ENCODE assay signal across 1 cellular context in the genomic region with DNA sequence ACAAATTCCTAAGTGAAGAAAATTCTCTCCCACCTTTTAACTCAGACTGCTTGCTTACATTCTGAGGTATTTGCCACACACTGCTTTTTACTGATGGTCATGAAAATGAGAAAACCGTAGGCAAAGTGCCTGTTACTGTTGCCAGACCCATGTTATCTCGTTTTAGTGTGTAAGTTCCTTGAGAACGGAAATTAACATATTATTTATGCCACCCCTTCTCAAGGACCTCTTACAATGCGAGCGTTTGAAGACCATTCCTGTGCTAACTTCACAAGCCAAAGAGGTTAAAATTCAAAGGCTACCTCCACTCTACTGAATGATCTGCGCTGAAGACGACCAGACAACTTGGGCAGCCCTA.
TF ChIP-seq lines count a peak whose summit lies in the region.

No MANE protein-coding gene starts in this region.

TF ChIP-seq in SK-N-SH, 30 proteins besides CTCF, POLR2A, EP300 and RAD21 (continued from another document):
- TF ChIP-seq EZH2phosphoT487 (IDR thresholded peaks at IDR 0.05; ENCODE audit: borderline replicate concordance, low read depth) (no peak), ELF1 (IDR thresholded peaks at IDR 0.05) (no peak), RCOR1 (IDR thresholded peaks at IDR 0.05; ENCODE audit: low read length) (no peak), NRF1 (IDR thresholded peaks at IDR 0.05; ENCODE audit: low read depth, low read length) (no peak), NFIC (IDR thresholded peaks at IDR 0.05; ENCODE audit: borderline replicate concordance) (no peak), TAF1 (IDR thresholded peaks at IDR 0.05; ENCODE audit: borderline replicate concordance, low read depth, low read length) (no peak), YY1 (IDR thresholded peaks at IDR 0.05; ENCODE audit: low read depth) (no peak), FOSL2 (IDR thresholded peaks at IDR 0.05; ENCODE audit: borderline replicate concordance, low read depth) (no peak), CHD2 (IDR thresholded peaks at IDR 0.05; ENCODE audit: low read length, partially characterized antibody) (no peak), SIN3A (IDR thresholded peaks at IDR 0.05; ENCODE audit: borderline replicate concordance, low read depth, low read length) (no peak), SMC3 (IDR thresholded peaks at IDR 0.05; ENCODE audit: low read depth, low read length) (no peak), RXRA (IDR thresholded peaks at IDR 0.05; ENCODE audit: borderline replicate concordance, low read depth) (no peak)
- TF ChIP-seq, protein P1, sequence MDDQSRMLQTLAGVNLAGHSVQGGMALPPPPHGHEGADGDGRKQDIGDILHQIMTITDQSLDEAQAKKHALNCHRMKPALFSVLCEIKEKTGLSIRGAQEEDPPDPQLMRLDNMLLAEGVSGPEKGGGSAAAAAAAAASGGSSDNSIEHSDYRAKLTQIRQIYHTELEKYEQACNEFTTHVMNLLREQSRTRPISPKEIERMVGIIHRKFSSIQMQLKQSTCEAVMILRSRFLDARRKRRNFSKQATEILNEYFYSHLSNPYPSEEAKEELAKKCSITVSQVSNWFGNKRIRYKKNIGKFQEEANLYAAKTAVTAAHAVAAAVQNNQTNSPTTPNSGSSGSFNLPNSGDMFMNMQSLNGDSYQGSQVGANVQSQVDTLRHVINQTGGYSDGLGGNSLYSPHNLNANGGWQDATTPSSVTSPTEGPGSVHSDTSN (IDR thresholded peaks at IDR 0.05), result no peak
- TF ChIP-seq, protein P2, sequence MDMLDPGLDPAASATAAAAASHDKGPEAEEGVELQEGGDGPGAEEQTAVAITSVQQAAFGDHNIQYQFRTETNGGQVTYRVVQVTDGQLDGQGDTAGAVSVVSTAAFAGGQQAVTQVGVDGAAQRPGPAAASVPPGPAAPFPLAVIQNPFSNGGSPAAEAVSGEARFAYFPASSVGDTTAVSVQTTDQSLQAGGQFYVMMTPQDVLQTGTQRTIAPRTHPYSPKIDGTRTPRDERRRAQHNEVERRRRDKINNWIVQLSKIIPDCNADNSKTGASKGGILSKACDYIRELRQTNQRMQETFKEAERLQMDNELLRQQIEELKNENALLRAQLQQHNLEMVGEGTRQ (IDR thresholded peaks at IDR 0.05; ENCODE audit: borderline replicate concordance, low read depth, low read length), result no peak
- TF ChIP-seq, protein P3, sequence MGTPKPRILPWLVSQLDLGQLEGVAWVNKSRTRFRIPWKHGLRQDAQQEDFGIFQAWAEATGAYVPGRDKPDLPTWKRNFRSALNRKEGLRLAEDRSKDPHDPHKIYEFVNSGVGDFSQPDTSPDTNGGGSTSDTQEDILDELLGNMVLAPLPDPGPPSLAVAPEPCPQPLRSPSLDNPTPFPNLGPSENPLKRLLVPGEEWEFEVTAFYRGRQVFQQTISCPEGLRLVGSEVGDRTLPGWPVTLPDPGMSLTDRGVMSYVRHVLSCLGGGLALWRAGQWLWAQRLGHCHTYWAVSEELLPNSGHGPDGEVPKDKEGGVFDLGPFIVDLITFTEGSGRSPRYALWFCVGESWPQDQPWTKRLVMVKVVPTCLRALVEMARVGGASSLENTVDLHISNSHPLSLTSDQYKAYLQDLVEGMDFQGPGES (IDR thresholded peaks at IDR 0.05; ENCODE audit: low read depth, low read length), result no peak
